Comparison of ENCODE assay signal across 23 cellular contexts in the genomic region with DNA sequence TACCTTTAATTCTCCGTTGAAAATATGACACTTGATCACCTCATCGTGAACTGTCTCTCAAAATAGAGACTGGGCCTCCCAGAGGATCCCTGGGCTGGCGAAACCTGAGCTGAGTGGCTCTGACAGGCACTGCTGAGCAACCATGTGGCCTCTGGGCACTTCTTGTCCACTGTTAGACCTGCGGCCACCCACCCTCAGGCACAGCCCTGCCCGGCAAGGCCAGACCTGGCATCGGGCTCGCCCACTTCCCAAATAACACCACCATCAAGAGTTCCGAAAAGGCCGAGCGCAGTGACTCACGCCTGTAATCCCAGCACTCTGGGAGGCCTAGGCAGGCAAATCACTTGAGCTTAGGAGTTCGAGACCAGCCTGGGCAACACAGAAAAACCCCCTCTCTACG.
DNase-seq lines count a peak whose midpoint lies in the region; ATAC-seq and TF ChIP-seq lines count a peak whose summit lies in the region.
"Had no signal": no experiment of that assay in that cellular context is flagged by ENCODE, and none has a peak within 500 bp of the region (broad histone marks: within the 10 kb centered on the region; RNA-seq: fewer than 3 reads in every experiment).

No MANE protein-coding gene starts in this region.

- no peaks in the 10 kb centered on the region for H3K27me3 ChIP-seq in hepatocyte
- H3K27me3 ChIP-seq: tibial nerve had no signal

- peaks cover 66% of the 10 kb centered on the region for H3K79me2 ChIP-seq in hepatocyte

- no peak overlapping the region for H3K4me3 Mint-ChIP-seq in brain
- H3K4me3 Mint-ChIP-seq: activated B cell treated with CpG ODN at 0.5 μM for 24 hours; activated CD4-positive, alpha-beta memory T cell treated with anti-CD3 and anti-CD28 coated beads for 36 hours; CD8-positive, alpha-beta T cell; GM23338; stimulated activated naive CD8-positive, alpha-beta T cell treated with anti-CD3 and anti-CD28 coated beads, Interleukin-15, amount 100 ng/mL, for 72 hours had no signal

- no peaks in the 10 kb centered on the region for H3K36me3 ChIP-seq in hepatocyte (replicated peaks; ENCODE audit: insufficient read depth, low read depth)
- H3K36me3 ChIP-seq: tibial nerve had no signal

- H3K4me2 ChIP-seq in hepatocyte = peak overlapping the region; percentile 67
- H3K4me2 ChIP-seq: GM23338 had no signal

- H3K9me3 ChIP-seq in hepatocyte (ENCODE audit: low read depth) = no peaks in the 10 kb centered on the region
- H3K9me3 ChIP-seq: tibial nerve had no signal

- peaks cover 72% of the 10 kb centered on the region for H3K4me1 Mint-ChIP-seq in brain
- H3K4me1 Mint-ChIP-seq: activated B cell treated with CpG ODN at 0.5 μM for 24 hours; stimulated activated naive CD8-positive, alpha-beta T cell treated with anti-CD3 and anti-CD28 coated beads, Interleukin-15, amount 100 ng/mL, for 72 hours had no signal

- no peaks in the 10 kb centered on the region for H4K20me1 ChIP-seq in hepatocyte (ENCODE audit: insufficient read depth, poor library complexity, severe bottlenecking)

- peak overlapping the region; percentile 8 for H3K27ac ChIP-seq in hepatocyte
- H3K27ac ChIP-seq: 22Rv1, epithelial cell of prostate, RWPE1, tibial nerve had no signal

- H3K9me2 ChIP-seq in hepatocyte (replicated peaks; ENCODE audit: insufficient read depth) = no peaks in the 10 kb centered on the region

- peaks cover 9% of the 10 kb centered on the region for H3K4me1 ChIP-seq in hepatocyte (ENCODE audit: insufficient read depth)
- H3K4me1 ChIP-seq: tibial nerve had no signal

- DNase-seq in NCI-H1092 treated with DMSO at 0.1 percent for 48 hours (lab: John Stamatoyannopoulos, UW) (peak; percentile 13), NCI-H1092 (lab: John Stamatoyannopoulos, UW) (no peak), hepatocyte (ENCODE audit: low spot score) (no peak), retina (peak; percentile 40), foreskin melanocyte (no peak), LoVo (ENCODE audit: low spot score) (no peak)
- DNase-seq: activated B cell treated with CpG ODN at 0.5 μM for 24 hours; activated CD4-positive, alpha-beta memory T cell treated with anti-CD3 and anti-CD28 coated beads for 36 hours; activated T-cell treated with anti-CD3 and anti-CD28 coated beads, Interleukin-2, amount 50 U/mL, for 1 hour; CD8-positive, alpha-beta T cell; mammary epithelial cell; NCI-H1105 treated with DMSO at 0.1 percent for 48 hours; NCI-H2081; occipital lobe; stimulated activated naive CD8-positive, alpha-beta T cell treated with anti-CD3 and anti-CD28 coated beads, Interleukin-15, amount 100 ng/mL, for 72 hours had no signal

- H3K4me3 ChIP-seq in hepatocyte = no peak overlapping the region
- H3K4me3 ChIP-seq: GM23338, tibial nerve had no signal

- ATAC-seq in HG02610 (IDR thresholded peaks at IDR 0.05; ENCODE audit: unreplicated experiment) = no peak
- ATAC-seq: CD8-positive, alpha-beta T cell; GM23338; SK-N-SH treated with all-trans-retinoic acid at 6 μM for 48 hours; stimulated activated naive CD8-positive, alpha-beta T cell treated with anti-CD3 and anti-CD28 coated beads, Interleukin-15, amount 100 ng/mL, for 72 hours had no signal

- no peak overlapping the region for H2AFZ ChIP-seq in hepatocyte
- H2AFZ ChIP-seq: GM23338 had no signal

- H3K27ac Mint-ChIP-seq in brain = peak overlapping the region in 3 of 5 experiments; percentile 53 to 83 (median 69)
- H3K27ac Mint-ChIP-seq: activated B cell treated with CpG ODN at 0.5 μM for 24 hours; activated CD4-positive, alpha-beta memory T cell treated with anti-CD3 and anti-CD28 coated beads for 36 hours; CD8-positive, alpha-beta T cell; GM23338 had no signal

- 87% methylated on average over 13 of the region's 13 CpGs for WGBS in hepatocyte (ENCODE audit: low lambda C conversion rate, missing lambda C conversion rate)

- H3K36me3 Mint-ChIP-seq in brain = no peaks in the 10 kb centered on the region
- H3K36me3 Mint-ChIP-seq: activated CD4-positive, alpha-beta memory T cell treated with anti-CD3 and anti-CD28 coated beads for 36 hours; CD8-positive, alpha-beta T cell had no signal

- peaks cover 4% of the 10 kb centered on the region for H3K27me3 Mint-ChIP-seq in brain
- H3K27me3 Mint-ChIP-seq: activated B cell treated with CpG ODN at 0.5 μM for 24 hours had no signal

- TF ChIP-seq CTCF in brain (conservative IDR thresholded peaks at IDR 0.05) = no peak
- TF ChIP-seq CTCF in hepatocyte (IDR thresholded peaks at IDR 0.05; ENCODE audit: poor library complexity) = no peak

- no peaks in the 10 kb centered on the region for H3K9me3 Mint-ChIP-seq in brain
- H3K9me3 Mint-ChIP-seq: activated B cell treated with CpG ODN at 0.5 μM for 24 hours; activated CD4-positive, alpha-beta memory T cell treated with anti-CD3 and anti-CD28 coated beads for 36 hours; CD8-positive, alpha-beta T cell; GM23338; stimulated activated naive CD8-positive, alpha-beta T cell treated with anti-CD3 and anti-CD28 coated beads, Interleukin-15, amount 100 ng/mL, for 72 hours had no signal

Comparison
In these comparisons a context has a peak if more than half of its experiments do, and no peak if none do; other contexts are left out.
1. DNase-seq: peak in NCI-H1092 treated with DMSO at 0.1 percent for 48 hours (single experiment) and retina (single experiment); none in NCI-H1092 (single experiment), hepatocyte (single experiment), foreskin melanocyte (single experiment) and LoVo (single experiment).